1 cellular context compared by ENCODE assay signal in genomic region chr10:106955133-106955532, GRCh38.
TF ChIP-seq lines count a peak whose summit lies in the region.

No MANE protein-coding gene starts in this region.

TF ChIP-seq in H1, 55 proteins besides CTCF, POLR2A, EP300 and RAD21:
- TF ChIP-seq GTF2F1 (IDR thresholded peaks at IDR 0.05; ENCODE audit: borderline replicate concordance, low read depth, low read length): no peak
- TF ChIP-seq RFX5 (IDR thresholded peaks at IDR 0.05; ENCODE audit: borderline replicate concordance, low read depth, low read length): no peak
- no peak for TF ChIP-seq CBX5 (IDR thresholded peaks at IDR 0.05; ENCODE audit: low read depth, low read length)
- TF ChIP-seq, protein P1, sequence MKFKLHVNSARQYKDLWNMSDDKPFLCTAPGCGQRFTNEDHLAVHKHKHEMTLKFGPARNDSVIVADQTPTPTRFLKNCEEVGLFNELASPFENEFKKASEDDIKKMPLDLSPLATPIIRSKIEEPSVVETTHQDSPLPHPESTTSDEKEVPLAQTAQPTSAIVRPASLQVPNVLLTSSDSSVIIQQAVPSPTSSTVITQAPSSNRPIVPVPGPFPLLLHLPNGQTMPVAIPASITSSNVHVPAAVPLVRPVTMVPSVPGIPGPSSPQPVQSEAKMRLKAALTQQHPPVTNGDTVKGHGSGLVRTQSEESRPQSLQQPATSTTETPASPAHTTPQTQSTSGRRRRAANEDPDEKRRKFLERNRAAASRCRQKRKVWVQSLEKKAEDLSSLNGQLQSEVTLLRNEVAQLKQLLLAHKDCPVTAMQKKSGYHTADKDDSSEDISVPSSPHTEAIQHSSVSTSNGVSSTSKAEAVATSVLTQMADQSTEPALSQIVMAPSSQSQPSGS (IDR thresholded peaks at IDR 0.05; ENCODE audit: low read length): no peak
- no peak for TF ChIP-seq PHF8 (conservative IDR thresholded peaks at IDR 0.05; ENCODE audit: low read depth, low read length)
- no peak for TF ChIP-seq BRCA1 (IDR thresholded peaks at IDR 0.05; ENCODE audit: low read depth, low read length)
- no peak for TF ChIP-seq CHD1 (IDR thresholded peaks at IDR 0.05; ENCODE audit: low read depth, low read length)
- TF ChIP-seq KDM4A (IDR thresholded peaks at IDR 0.05; ENCODE audit: low read depth, low read length, severe bottlenecking): no peak
- no peak for TF ChIP-seq BCL11A (IDR thresholded peaks at IDR 0.05; ENCODE audit: low read depth in 2 of 2, low read length in 2 of 2)
- no peak for TF ChIP-seq RNF2 (IDR thresholded peaks at IDR 0.05; ENCODE audit: borderline replicate concordance, low read depth, low read length, missing control alignments, poor library complexity, severe bottlenecking)
- TF ChIP-seq BACH1 (IDR thresholded peaks at IDR 0.05; ENCODE audit: low read length): no peak
- no peak for TF ChIP-seq TAF7 (optimal IDR thresholded peaks at IDR 0.05; ENCODE audit: borderline replicate concordance, low read depth, low read length)
- no peak for TF ChIP-seq POU5F1 (IDR thresholded peaks at IDR 0.05; ENCODE audit: low read depth, low read length)
- no peak for TF ChIP-seq TBP (IDR thresholded peaks at IDR 0.05; ENCODE audit: low read depth, low read length)
- no peak for TF ChIP-seq TCF12 (IDR thresholded peaks at IDR 0.05; ENCODE audit: low read depth, low read length)
- no peak for TF ChIP-seq HDAC6 (IDR thresholded peaks at IDR 0.05; ENCODE audit: low read depth, low read length)
